Comparison of ENCODE assay signal across 11 cellular contexts in genomic region chr2:54599914-54600313, GRCh38.
A peak's percentile ranks its signal among the peaks of the same experiment; 100 is the strongest.
DNase-seq lines count a peak whose midpoint lies in the region; ATAC-seq, FAIRE-seq and TF ChIP-seq lines count a peak whose summit lies in the region.
"Had no signal": no experiment of that assay in that cellular context is flagged by ENCODE, and none has a peak within 500 bp of the region (broad histone marks: within the 10 kb centered on the region; RNA-seq: fewer than 3 reads in every experiment).

No MANE protein-coding gene starts in this region.

- peaks cover 75% of the 10 kb centered on the region for H3K4me1 ChIP-seq in mucosa of descending colon (ENCODE audit: low read depth)

- no peaks in the 10 kb centered on the region for H3K9me3 Mint-ChIP-seq in activated naive CD4-positive, alpha-beta T cell treated with anti-CD3 and anti-CD28 coated beads for 36 hours
- no peaks in the 10 kb centered on the region for H3K9me3 Mint-ChIP-seq in chondrocyte (ENCODE audit: low read depth)

- intact Hi-C loops in activated naive CD4-positive, alpha-beta T cell treated with anti-CD3 and anti-CD28 coated beads for 36 hours (cut with micrococcal nuclease), result loop anchor here (1.0 kb wide), 1 partner anchor 9 kb away; no protein-coding TSS in a partner anchor
- intact Hi-C loops in mucosa of descending colon (cut with DNase I, micrococcal nuclease), result no loop called here

- DNase-seq in activated naive CD4-positive, alpha-beta T cell treated with anti-CD3 and anti-CD28 coated beads for 36 hours, result peak; percentile 54
- no peak for DNase-seq in activated naive CD4-positive, alpha-beta T cell (lab: John Stamatoyannopoulos, UW)
- DNase-seq in chondrocyte (ENCODE audit: low spot score) (no peak), mucosa of descending colon (peak; percentile 56 to 64 (median 63)), urothelium cell line (ENCODE audit: low spot score) (peak; percentile 57)
- DNase-seq in stimulated activated CD4-positive, alpha-beta T cell treated with anti-CD3 and anti-CD28 coated beads, Interleukin-4, amount 100 ng/mL, for 24 hours, result no peak
- no peak for DNase-seq in effector CD8-positive, alpha-beta T cell (lab: John Stamatoyannopoulos, UW)
- DNase-seq: activated gamma-delta T cell treated with Interleukin-2 at 50 U/mL for 16 hours had no signal

- H3K36me3 ChIP-seq in mucosa of descending colon (ENCODE audit: low read depth), result no peaks in the 10 kb centered on the region

- no peak for TF ChIP-seq CTCF in chondrocyte (IDR thresholded peaks at IDR 0.05)
- no peak for TF ChIP-seq CTCF in mucosa of descending colon (IDR thresholded peaks at IDR 0.05)

- H3K4me3 ChIP-seq in mucosa of descending colon, result no peak overlapping the region

- H3K9me3 ChIP-seq in mucosa of descending colon, result no peaks in the 10 kb centered on the region

- CTCF ChIA-PET in activated naive CD4-positive, alpha-beta T cell treated with anti-CD3 and anti-CD28 coated beads for 36 hours (lab: Charles Lee), result interaction anchor here (0.8 to 1.6 kb wide), 3 partner anchors 10 to 42 kb away, joined by 3 to 6 read pairs (median 5); no protein-coding TSS in a partner anchor

- H3K27ac Mint-ChIP-seq in activated naive CD4-positive, alpha-beta T cell treated with anti-CD3 and anti-CD28 coated beads for 36 hours, result peak overlapping the region; percentile 72
- H3K27ac Mint-ChIP-seq in chondrocyte (ENCODE audit: unreplicated experiment), result peak overlapping the region; percentile 84

- H3K36me3 Mint-ChIP-seq in activated naive CD4-positive, alpha-beta T cell treated with anti-CD3 and anti-CD28 coated beads for 36 hours (ENCODE audit: low read depth), result peaks cover 14% of the 10 kb centered on the region
- H3K36me3 Mint-ChIP-seq in chondrocyte (ENCODE audit: low read depth), result peaks cover 7% of the 10 kb centered on the region

- peaks cover 98% of the 10 kb centered on the region for H3K4me1 Mint-ChIP-seq in activated naive CD4-positive, alpha-beta T cell treated with anti-CD3 and anti-CD28 coated beads for 36 hours (ENCODE audit: low read depth)
- peaks cover 94% of the 10 kb centered on the region for H3K4me1 Mint-ChIP-seq in chondrocyte (ENCODE audit: low read depth)

- H3K27me3 Mint-ChIP-seq in activated naive CD4-positive, alpha-beta T cell treated with anti-CD3 and anti-CD28 coated beads for 36 hours (ENCODE audit: low read depth), result no peaks in the 10 kb centered on the region
- no peaks in the 10 kb centered on the region for H3K27me3 Mint-ChIP-seq in chondrocyte (ENCODE audit: low read depth)

- ATAC-seq in mucosa of descending colon (peak; percentile 56), HG02798 (IDR thresholded peaks at IDR 0.05; ENCODE audit: poor library complexity, unreplicated experiment) (no peak)
- ATAC-seq: Panc1 had no signal

- H3K4me3 Mint-ChIP-seq in activated naive CD4-positive, alpha-beta T cell treated with anti-CD3 and anti-CD28 coated beads for 36 hours, result no peak overlapping the region
- no peak overlapping the region for H3K4me3 Mint-ChIP-seq in chondrocyte (ENCODE audit: unreplicated experiment)

- no peak for FAIRE-seq in urothelium cell line (lab: Jason Lieb, UNC)
- FAIRE-seq: islet of Langerhans had no signal

Comparison
In these comparisons a context has a peak if more than half of its experiments do, and no peak if none do; other contexts are left out.
1. DNase-seq: peak in activated naive CD4-positive, alpha-beta T cell treated with anti-CD3 and anti-CD28 coated beads for 36 hours (single experiment), mucosa of descending colon (3 of 3) and urothelium cell line (single experiment); none in activated naive CD4-positive, alpha-beta T cell (0 of 4), chondrocyte (single experiment), stimulated activated CD4-positive, alpha-beta T cell treated with anti-CD3 and anti-CD28 coated beads, Interleukin-4, amount 100 ng/mL, for 24 hours (single experiment) and effector CD8-positive, alpha-beta T cell (single experiment).